ENCODE assay signal across 1 cellular context in genomic region chr12:113185180-113186032, GRCh38.
TF ChIP-seq lines count a peak whose summit lies in the region.

TSS of gene DDX54 (minus strand) at chr12:113185478. CDS start at chr12:113185451, 27 bp downstream.
TSS of gene RITA1 (plus strand) at chr12:113185721. CDS start at chr12:113186747, 1,026 bp downstream.

TF ChIP-seq in HepG2, 621 proteins besides CTCF, POLR2A, EP300 and RAD21 (continued from another document):
- TF ChIP-seq MYC (CRISPR knock-in tag; IDR thresholded peaks at IDR 0.05; ENCODE audit: borderline replicate concordance) (peak; percentile 93), ZNF777 (CRISPR knock-in tag; IDR thresholded peaks at IDR 0.05) (peak; percentile 73), MXD1 (CRISPR knock-in tag; IDR thresholded peaks at IDR 0.05) (peak; percentile 98), ZNF230 (CRISPR knock-in tag; IDR thresholded peaks at IDR 0.05) (0 out of 2 replicates have a peak, but pooled peaks have one; percentile 57), KAT8 (CRISPR knock-in tag; IDR thresholded peaks at IDR 0.05) (peak; percentile 81), HINFP (CRISPR knock-in tag; IDR thresholded peaks at IDR 0.05; ENCODE audit: low read depth) (peak; percentile 90), TFDP2 (CRISPR knock-in tag; IDR thresholded peaks at IDR 0.05) (0 out of 2 replicates have a peak, but pooled peaks have one; percentile 46), ZFP91 (CRISPR knock-in tag; IDR thresholded peaks at IDR 0.05; ENCODE audit: borderline replicate concordance) (peak; percentile 96), NR0B2 (CRISPR knock-in tag; IDR thresholded peaks at IDR 0.05) (no peak), ZNF562 (CRISPR knock-in tag; IDR thresholded peaks at IDR 0.05; ENCODE audit: borderline replicate concordance) (no peak), ZNF512B (CRISPR knock-in tag; IDR thresholded peaks at IDR 0.05; ENCODE audit: borderline replicate concordance) (peak; percentile 81; the same call in 1 of the 2 replicates), ZNF724P (CRISPR knock-in tag; IDR thresholded peaks at IDR 0.05; ENCODE audit: borderline replicate concordance) (peak; percentile 58; the same call in 1 of the 2 replicates), POGK (CRISPR knock-in tag; conservative IDR thresholded peaks at IDR 0.05) (peak; percentile 86; the same call in 1 of the 2 replicates), ZNF33B (CRISPR knock-in tag; IDR thresholded peaks at IDR 0.05) (peak; percentile 88; the same call in 1 of the 2 replicates), PPARG (CRISPR knock-in tag; conservative IDR thresholded peaks at IDR 0.05) (peak; percentile 28; the same call in 1 of the 2 replicates), PRDM10 (CRISPR knock-in tag; IDR thresholded peaks at IDR 0.05; ENCODE audit: low read depth) (peak; percentile 100), ZNF572 (CRISPR knock-in tag; IDR thresholded peaks at IDR 0.05) (no peak), ZSCAN20 (CRISPR knock-in tag; IDR thresholded peaks at IDR 0.05; ENCODE audit: borderline replicate concordance) (peak; percentile 37; the same call in 1 of the 2 replicates), HNF1B (CRISPR knock-in tag; IDR thresholded peaks at IDR 0.05) (peak; percentile 65), ZNF598 (CRISPR knock-in tag; IDR thresholded peaks at IDR 0.05; ENCODE audit: borderline replicate concordance) (peak; percentile 81), ELF1 (CRISPR knock-in tag; IDR thresholded peaks at IDR 0.05) (peak; percentile 51)
